ENCODE assay signal across 13 cellular contexts in genomic region chrX:69025802-69026301, GRCh38.
A peak's percentile ranks its signal among the peaks of the same experiment; 100 is the strongest.
DNase-seq lines count a peak whose midpoint lies in the region; ATAC-seq and TF ChIP-seq lines count a peak whose summit lies in the region.
"Had no signal": no experiment of that assay in that cellular context is flagged by ENCODE, and none has a peak within 500 bp of the region (broad histone marks: within the 10 kb centered on the region; RNA-seq: fewer than 3 reads in every experiment).

No MANE protein-coding gene starts in this region.

- H3K79me2 ChIP-seq in ACC112 (ENCODE audit: control insufficient read depth, insufficient read depth, low read length, unreplicated experiment) = no peaks in the 10 kb centered on the region

- H3K36me3 ChIP-seq in ACC112 (ENCODE audit: insufficient read depth, low read length) = no peaks in the 10 kb centered on the region
- H3K36me3 ChIP-seq: pancreas, upper lobe of left lung had no signal

- H3K4me1 ChIP-seq in ACC112 (ENCODE audit: control insufficient read depth, insufficient read depth, low read length, unreplicated experiment) = peaks cover 31% of the 10 kb centered on the region
- H3K4me1 ChIP-seq: pancreas had no signal

- DNase-seq in Kasumi-1 (lab: John Stamatoyannopoulos, UW) = peak; percentile 6 to 23
- peak; percentile 71 to 76 for DNase-seq in cardiac fibroblast (ENCODE audit: low read depth in 2 of 2)
- peak; percentile 84 for DNase-seq in iris pigment epithelial cell (ENCODE audit: low read depth)
- DNase-seq in SHP77 treated with DMSO at 0.1 percent for 48 hours (lab: John Stamatoyannopoulos, UW) = no peak
- no peak for DNase-seq in NCI-H2081 treated with DMSO at 0.1 percent for 48 hours (lab: John Stamatoyannopoulos, UW)
- DNase-seq: activated CD4-positive, CD25-positive, alpha-beta regulatory T cell; effector CD8-positive, alpha-beta T cell; NK-92 treated with Interleukin-12 subunit alpha and Interleukin-12 subunit beta, amount 100 ng/mL, for 24 hours; pancreas; upper lobe of left lung had no signal

- no peaks in the 10 kb centered on the region for H3K27me3 ChIP-seq in ACC112 (ENCODE audit: insufficient read depth, low read length)
- H3K27me3 ChIP-seq: pancreas, upper lobe of left lung had no signal

- no peak overlapping the region for H2AFZ ChIP-seq in ACC112 (ENCODE audit: low read length, unreplicated experiment)

- H3K27ac ChIP-seq in ACC112 (ENCODE audit: low read depth, low read length) = peak overlapping the region; percentile 78
- H3K27ac ChIP-seq: pancreas had no signal

- H3K4me3 ChIP-seq in ACC112 (ENCODE audit: low read depth, low read length) = no peak overlapping the region
- H3K4me3 ChIP-seq in cardiac fibroblast (replicated peaks in 1 of 2; ENCODE audit: low read depth in 2 of 2, low read length in 2 of 2) = no peak overlapping the region
- H3K4me3 ChIP-seq: pancreas, upper lobe of left lung had no signal

- no peak for TF ChIP-seq CTCF in cardiac fibroblast (IDR thresholded peaks at IDR 0.05; ENCODE audit: low read depth, low read length)

- ATAC-seq in HG03378 (IDR thresholded peaks at IDR 0.05; ENCODE audit: unreplicated experiment) (no peak), HG03097 (IDR thresholded peaks at IDR 0.05; ENCODE audit: low FRiP score, unreplicated experiment) (no peak)

Comparison
In these comparisons a context has a peak if more than half of its experiments do, and no peak if none do; other contexts are left out.
1. DNase-seq: peak in Kasumi-1 (2 of 2), cardiac fibroblast (2 of 2) and iris pigment epithelial cell (single experiment); none in SHP77 treated with DMSO at 0.1 percent for 48 hours (single experiment) and NCI-H2081 treated with DMSO at 0.1 percent for 48 hours (single experiment).